ENCODE assay signal across 1 cellular context in genomic region chr19:44163789-44164188, GRCh38.
TF ChIP-seq lines count a peak whose summit lies in the region.

No MANE protein-coding gene starts in this region.

TF ChIP-seq in K562, 482 proteins besides CTCF, POLR2A, EP300 and RAD21:
- no peak for TF ChIP-seq ARNT (IDR thresholded peaks at IDR 0.05)
- no peak for TF ChIP-seq ZFP30 (CRISPR knock-in tag; IDR thresholded peaks at IDR 0.05; ENCODE audit: borderline replicate concordance)
- TF ChIP-seq BCLAF1 (IDR thresholded peaks at IDR 0.05; ENCODE audit: borderline replicate concordance in 1 of 2, control insufficient read depth in 1 of 2, low read depth in 2 of 2, low read length in 1 of 2), result no peak
- no peak for TF ChIP-seq ELF4 (CRISPR knock-in tag; IDR thresholded peaks at IDR 0.05)
- no peak for TF ChIP-seq HEY1 (CRISPR knock-in tag; IDR thresholded peaks at IDR 0.05; ENCODE audit: borderline replicate concordance)
- no peak for TF ChIP-seq USF2 (CRISPR knock-in tag; IDR thresholded peaks at IDR 0.05)
- no peak for TF ChIP-seq TFAP4 (CRISPR knock-in tag; IDR thresholded peaks at IDR 0.05; ENCODE audit: borderline replicate concordance)
- TF ChIP-seq BMI1 (IDR thresholded peaks at IDR 0.05; ENCODE audit: low read length), result no peak
- no peak for TF ChIP-seq ZSCAN32 (CRISPR knock-in tag; IDR thresholded peaks at IDR 0.05)
TF ChIP-seq in K562: peak in this region for 0.
